In the genomic region with DNA sequence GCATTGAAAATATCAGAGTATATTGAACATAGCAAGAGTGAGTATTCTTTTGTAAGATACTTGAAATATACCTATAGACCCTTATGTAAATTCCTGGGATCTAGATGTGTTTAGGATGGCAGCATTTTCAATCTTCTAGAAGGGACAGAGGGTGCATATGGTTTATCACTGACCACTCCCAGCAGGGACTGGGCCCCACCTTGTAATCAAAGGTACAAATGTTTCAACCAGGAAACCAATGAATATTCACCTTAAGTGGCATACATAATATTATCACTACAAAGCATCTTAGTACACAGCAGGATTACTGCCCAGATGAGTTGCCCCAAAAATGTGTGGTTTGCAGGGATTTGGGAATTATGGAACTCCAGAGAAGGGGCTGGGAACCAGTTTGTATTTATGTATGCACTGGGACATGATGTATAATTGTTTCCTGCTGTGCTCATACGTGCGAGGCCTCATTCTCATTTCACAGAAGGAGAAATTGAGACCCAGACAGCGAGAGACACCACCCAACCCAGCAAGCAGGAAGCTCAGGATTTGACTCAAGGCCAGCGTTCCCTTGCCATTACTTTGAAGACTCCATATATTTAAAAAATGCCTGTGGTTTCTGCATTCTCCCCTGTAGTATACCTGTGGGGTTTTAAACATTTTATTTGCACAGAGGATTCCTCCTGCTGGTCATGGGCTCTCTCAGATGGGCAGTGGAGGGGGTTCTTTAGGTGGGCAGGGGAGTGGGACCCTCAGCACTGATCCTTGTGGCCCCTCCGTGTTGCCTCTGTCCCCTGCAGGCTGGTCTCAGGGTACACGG, we compare ENCODE assay signal across 1 cellular context.
TF ChIP-seq lines count a peak whose summit lies in the region.

No MANE protein-coding gene starts in this region.

TF ChIP-seq in endothelial cell of umbilical vein, 7 proteins besides CTCF, POLR2A, EP300 and RAD21:
- TF ChIP-seq MYC (IDR thresholded peaks at IDR 0.05; ENCODE audit: low read depth, low read length) (no peak), FOS (IDR thresholded peaks at IDR 0.05; ENCODE audit: borderline replicate concordance, insufficient read depth, low read length) (no peak), GATA2 (IDR thresholded peaks at IDR 0.05; ENCODE audit: insufficient read depth, insufficient read length, low read depth, low read length) (no peak), POLR2AphosphoS5 (IDR thresholded peaks at IDR 0.05; ENCODE audit: insufficient read depth, low read depth, low read length) (no peak), JUN (IDR thresholded peaks at IDR 0.05; ENCODE audit: borderline replicate concordance, insufficient read depth, insufficient read length, low read depth) (no peak), EZH2 (IDR thresholded peaks at IDR 0.05; ENCODE audit: borderline replicate concordance, low read depth, low read length, severe bottlenecking) (no peak)
- TF ChIP-seq, protein P1, sequence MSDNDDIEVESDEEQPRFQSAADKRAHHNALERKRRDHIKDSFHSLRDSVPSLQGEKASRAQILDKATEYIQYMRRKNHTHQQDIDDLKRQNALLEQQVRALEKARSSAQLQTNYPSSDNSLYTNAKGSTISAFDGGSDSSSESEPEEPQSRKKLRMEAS (IDR thresholded peaks at IDR 0.05; ENCODE audit: insufficient read depth, insufficient read length) = no peak
